ENCODE assay signal across 7 cellular contexts in the genomic region with DNA sequence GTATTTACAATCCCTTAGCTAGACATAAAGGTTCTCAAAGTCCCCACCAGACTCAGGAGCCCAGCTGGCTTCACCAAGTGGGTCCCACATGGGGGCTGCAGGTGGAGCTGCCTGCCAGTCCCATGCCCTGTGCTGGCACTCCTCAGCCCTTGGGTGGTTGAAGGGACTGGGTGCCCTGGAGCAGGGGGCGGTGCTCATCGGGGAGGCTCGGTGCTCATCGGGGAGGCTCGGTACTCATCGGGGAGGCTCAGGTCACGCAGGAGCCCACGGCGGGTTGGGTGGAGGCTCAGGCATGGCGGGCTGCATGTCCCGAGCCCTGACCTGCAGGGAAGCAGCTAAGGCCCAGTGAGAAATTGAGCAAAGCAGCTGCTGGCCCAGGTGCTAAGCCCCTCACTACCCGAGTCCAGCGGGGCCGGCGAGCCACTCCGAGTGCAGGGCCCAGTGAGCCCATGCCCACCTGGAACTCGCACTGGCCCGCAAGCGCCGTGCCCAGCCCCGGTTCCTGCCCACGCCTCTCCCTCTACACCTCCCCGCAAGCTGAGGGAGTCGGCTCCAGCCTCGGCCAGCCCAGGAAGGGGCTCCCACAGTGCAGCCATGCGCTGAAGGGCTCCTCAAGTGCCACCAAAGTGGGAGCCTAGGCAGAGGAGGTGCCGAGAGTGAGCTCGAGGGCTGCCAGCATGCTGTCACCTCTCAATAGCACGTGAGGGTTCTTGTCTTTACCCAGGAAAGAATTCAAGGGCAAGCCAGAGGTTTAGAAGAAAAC. TPM values are rescaled to one million over a fixed set of nuclear protein-coding genes. Genes with fewer than 3 reads are reported as not detected.
"Had no signal": no experiment of that assay in that cellular context is flagged by ENCODE, and none has a peak within 500 bp of the region (broad histone marks: within the 10 kb centered on the region; RNA-seq: fewer than 3 reads in every experiment).

No MANE protein-coding gene starts in this region.

RNA-seq across cellular contexts. Expression of gene FAM90A1, which starts 24.8 kb away (rescaled TPM):
- total RNA-seq: hepatocyte, left lobe of liver, left ventricle myocardium superior, liver, mammary epithelial cell, mononuclear cell, myocyte had no signal
- polyA plus RNA-seq: hepatocyte, liver, mammary epithelial cell had no signal
